Comparison of ENCODE assay signal across 14 cellular contexts in the genomic region with DNA sequence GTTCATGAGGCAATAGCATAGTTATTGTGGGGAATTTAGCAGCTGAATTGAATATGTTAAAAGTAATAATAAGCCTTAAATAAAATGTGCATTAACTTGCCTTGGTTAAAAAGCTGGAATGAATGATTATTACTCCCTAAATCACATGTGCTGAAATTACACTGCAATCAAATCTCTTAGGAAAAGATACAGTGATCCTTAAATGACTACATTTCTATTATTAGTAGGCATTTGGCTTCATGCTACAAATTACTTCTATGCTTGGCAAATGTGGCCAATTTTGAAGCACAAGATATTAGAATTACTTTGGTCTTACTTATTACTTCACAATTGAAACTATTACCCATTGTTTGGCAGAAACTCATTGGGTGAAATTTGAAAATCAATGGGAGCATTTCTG. TPM values are rescaled to one million over a fixed set of nuclear protein-coding genes. Genes with fewer than 3 reads are reported as not detected.
A peak's percentile ranks its signal among the peaks of the same experiment; 100 is the strongest.
DNase-seq lines count a peak whose midpoint lies in the region; ATAC-seq and TF ChIP-seq lines count a peak whose summit lies in the region.
"Had no signal": no experiment of that assay in that cellular context is flagged by ENCODE, and none has a peak within 500 bp of the region (broad histone marks: within the 10 kb centered on the region; RNA-seq: fewer than 3 reads in every experiment).

No MANE protein-coding gene starts in this region.

- H3K27ac Mint-ChIP-seq in mesothelial cell of epicardium, result peak overlapping the region; percentile 88
- H3K27ac Mint-ChIP-seq in activated naive CD4-positive, alpha-beta T cell treated with anti-CD3 and anti-CD28 coated beads, Interleukin-2, amount 10 ng/mL, durations not matched to agents 7 days and 5 days, result no peak overlapping the region
- H3K27ac Mint-ChIP-seq: activated CD8-positive, alpha-beta T cell treated with anti-CD3 and anti-CD28 coated beads, Interleukin-2, amount 10 ng/mL, durations not matched to agents 7 days and 5 days had no signal

- H3K9me3 Mint-ChIP-seq in mesothelial cell of epicardium, result no peaks in the 10 kb centered on the region
- no peaks in the 10 kb centered on the region for H3K9me3 Mint-ChIP-seq in activated naive CD4-positive, alpha-beta T cell treated with anti-CD3 and anti-CD28 coated beads, Interleukin-2, amount 10 ng/mL, durations not matched to agents 7 days and 5 days

- DNase-seq in left ventricle myocardium inferior (no peak), Right ventricle myocardium superior (no peak), colonic mucosa (no peak), mesothelial cell of epicardium (ENCODE audit: low spot score in 2 of 2, unreplicated experiment in 2 of 2) (no peak), HPDE6-E6E7 (ENCODE audit: extremely low spot score) (no peak), NCI-H1105 (lab: John Stamatoyannopoulos, UW) (no peak)
- no peak for DNase-seq in activated naive CD4-positive, alpha-beta T cell treated with anti-CD3 and anti-CD28 coated beads, Interleukin-2, amount 10 ng/mL, durations not matched to agents 7 days and 5 days
- no peak for DNase-seq in activated effector memory CD4-positive, alpha-beta T cell treated with Interleukin-2 at 50 U/mL for 16 hours
- DNase-seq: activated CD8-positive, alpha-beta T cell treated with anti-CD3 and anti-CD28 coated beads, Interleukin-2, amount 10 ng/mL, durations not matched to agents 7 days and 5 days; aorta; NCI-H1694 treated with DMSO at 0.1 percent for 48 hours; ovary; substantia nigra had no signal

- H3K9ac ChIP-seq in colonic mucosa (ENCODE audit: low read depth in 2 of 2, low read length in 2 of 2), result no peak overlapping the region

- no peak for ATAC-seq in Right ventricle myocardium superior (ENCODE audit: poor library complexity)
- ATAC-seq: activated CD8-positive, alpha-beta T cell treated with anti-CD3 and anti-CD28 coated beads, Interleukin-2, amount 10 ng/mL, durations not matched to agents 7 days and 5 days had no signal

- no peak overlapping the region for H3K4me3 Mint-ChIP-seq in mesothelial cell of epicardium
- H3K4me3 Mint-ChIP-seq in activated naive CD4-positive, alpha-beta T cell treated with anti-CD3 and anti-CD28 coated beads, Interleukin-2, amount 10 ng/mL, durations not matched to agents 7 days and 5 days, result no peak overlapping the region
- H3K4me3 Mint-ChIP-seq: activated CD8-positive, alpha-beta T cell treated with anti-CD3 and anti-CD28 coated beads, Interleukin-2, amount 10 ng/mL, durations not matched to agents 7 days and 5 days had no signal

- no peak for TF ChIP-seq CTCF in left ventricle myocardium inferior (IDR thresholded peaks at IDR 0.05; ENCODE audit: borderline replicate concordance)
- no peak for TF ChIP-seq CTCF in colonic mucosa (IDR thresholded peaks at IDR 0.05)
- TF ChIP-seq CTCF in mesothelial cell of epicardium (IDR thresholded peaks at IDR 0.05; ENCODE audit: unreplicated experiment), result no peak

- H3K27ac ChIP-seq in left ventricle myocardium inferior (replicated peaks), result peak overlapping the region; percentile 97
- H3K27ac ChIP-seq in colonic mucosa, result peak overlapping the region; percentile 14
- H3K27ac ChIP-seq: ovary, SK-N-MC had no signal

- H3K27me3 ChIP-seq in left ventricle myocardium inferior (ENCODE audit: low read depth) (no peaks in the 10 kb centered on the region), colonic mucosa (no peaks in the 10 kb centered on the region)
- H3K27me3 ChIP-seq: ovary had no signal

- CTCF ChIA-PET in activated naive CD4-positive, alpha-beta T cell treated with anti-CD3 and anti-CD28 coated beads, Interleukin-2, amount 10 ng/mL, durations not matched to agents 7 days and 5 days (lab: Charles Lee), result no interaction called here

- intact Hi-C loops in left ventricle myocardium inferior (cut with micrococcal nuclease) (no loop called here), Right ventricle myocardium superior (cut with DNase I) (loop anchor here (10.0 kb wide), 2 partner anchors 123 to 677 kb away; no protein-coding TSS in a partner anchor), colonic mucosa (cut with DNase I) (no loop called here)

- H3K36me3 Mint-ChIP-seq in mesothelial cell of epicardium, result peaks cover 15% of the 10 kb centered on the region
- H3K36me3 Mint-ChIP-seq in activated naive CD4-positive, alpha-beta T cell treated with anti-CD3 and anti-CD28 coated beads, Interleukin-2, amount 10 ng/mL, durations not matched to agents 7 days and 5 days, result peaks cover 1% of the 10 kb centered on the region

- peaks cover 96% of the 10 kb centered on the region for H3K4me1 ChIP-seq in left ventricle myocardium inferior
- peaks cover 10% of the 10 kb centered on the region for H3K4me1 ChIP-seq in colonic mucosa

- no peaks in the 10 kb centered on the region for H3K27me3 Mint-ChIP-seq in mesothelial cell of epicardium (ENCODE audit: low read depth)
- H3K27me3 Mint-ChIP-seq in activated naive CD4-positive, alpha-beta T cell treated with anti-CD3 and anti-CD28 coated beads, Interleukin-2, amount 10 ng/mL, durations not matched to agents 7 days and 5 days, result peaks cover 30% of the 10 kb centered on the region

- H3K36me3 ChIP-seq in left ventricle myocardium inferior (no peaks in the 10 kb centered on the region), colonic mucosa (no peaks in the 10 kb centered on the region)
- H3K36me3 ChIP-seq: ovary had no signal

- peak overlapping the region; percentile 84 for H3K4me3 ChIP-seq in left ventricle myocardium inferior
- no peak overlapping the region for H3K4me3 ChIP-seq in colonic mucosa
- H3K4me3 ChIP-seq: ovary, SK-N-MC had no signal

- peaks cover 78% of the 10 kb centered on the region for H3K4me1 Mint-ChIP-seq in mesothelial cell of epicardium
- H3K4me1 Mint-ChIP-seq in activated naive CD4-positive, alpha-beta T cell treated with anti-CD3 and anti-CD28 coated beads, Interleukin-2, amount 10 ng/mL, durations not matched to agents 7 days and 5 days, result peaks cover 6% of the 10 kb centered on the region

- H3K9me3 ChIP-seq in left ventricle myocardium inferior (replicated peaks), result no peaks in the 10 kb centered on the region
- H3K9me3 ChIP-seq in colonic mucosa, result no peaks in the 10 kb centered on the region
- H3K9me3 ChIP-seq: ovary had no signal

RNA-seq across cellular contexts. Expression of a gene that starts 5.4 kb away (rescaled TPM):
- total RNA-seq in left ventricle myocardium inferior, result 26.9 TPM
- 20.4 TPM for total RNA-seq in Right ventricle myocardium superior
- total RNA-seq in colonic mucosa, result 10 to 100 TPM; 26.8 to 57.1 TPM
- total RNA-seq in mesothelial cell of epicardium, result 140 to 145 TPM (median 144 TPM) in 3 replicates
- total RNA-seq: activated CD8-positive, alpha-beta T cell treated with anti-CD3 and anti-CD28 coated beads, Interleukin-2, amount 10 ng/mL, durations not matched to agents 7 days and 5 days had no signal
